Comparison of ENCODE assay signal across 19 cellular contexts in genomic region chr3:141528837-141529236, GRCh38. TPM values are rescaled to one million over a fixed set of nuclear protein-coding genes. Genes with fewer than 3 reads are reported as not detected.
DNase-seq lines count a peak whose midpoint lies in the region; ATAC-seq and TF ChIP-seq lines count a peak whose summit lies in the region.
"Had no signal": no experiment of that assay in that cellular context is flagged by ENCODE, and none has a peak within 500 bp of the region (broad histone marks: within the 10 kb centered on the region; RNA-seq: fewer than 3 reads in every experiment).

No MANE protein-coding gene starts in this region.

- no peaks in the 10 kb centered on the region for H3K9me3 ChIP-seq in IMR-90 (ENCODE audit: control insufficient read depth, insufficient read depth, low read length)
- no peaks in the 10 kb centered on the region for H3K9me3 ChIP-seq in smooth muscle cell (replicated peaks; ENCODE audit: low read depth)
- H3K9me3 ChIP-seq: heart right ventricle, testis had no signal

- H3K79me2 ChIP-seq in smooth muscle cell (ENCODE audit: low read depth), result peaks cover 9% of the 10 kb centered on the region

- TF ChIP-seq CTCF in IMR-90 (conservative IDR thresholded peaks at IDR 0.05; ENCODE audit: low read depth, low read length), result no peak
- no peak for TF ChIP-seq CTCF in smooth muscle cell (IDR thresholded peaks at IDR 0.05; ENCODE audit: borderline replicate concordance, insufficient read depth, poor library complexity, severe bottlenecking)

- no peak overlapping the region for H4K5ac ChIP-seq in IMR-90 (ENCODE audit: low read depth, low read length)

- H3K27me3 ChIP-seq in IMR-90 (ENCODE audit: control insufficient read depth, insufficient read depth, low read length), result no peaks in the 10 kb centered on the region
- no peaks in the 10 kb centered on the region for H3K27me3 ChIP-seq in smooth muscle cell (ENCODE audit: low read depth)
- H3K27me3 ChIP-seq: cardiac muscle cell, heart right ventricle, testis had no signal

- H3K4me3 ChIP-seq in IMR-90 (ENCODE audit: insufficient read depth, low read depth, low read length) (no peak overlapping the region), smooth muscle cell (no peak overlapping the region)
- H3K4me3 ChIP-seq: cardiac muscle cell, heart right ventricle, testis had no signal

- CTCF ChIA-PET in IMR-90 (lab: Yijun Ruan, JAX), result no interaction called here

- H3K4me1 ChIP-seq in IMR-90 (ENCODE audit: control insufficient read depth, insufficient read depth, low read length) (peaks cover 3% of the 10 kb centered on the region), smooth muscle cell (ENCODE audit: low read depth) (peaks cover 25% of the 10 kb centered on the region)
- H3K4me1 ChIP-seq: testis had no signal

- H3K36me3 ChIP-seq in IMR-90 (ENCODE audit: control insufficient read depth, insufficient read depth, low read length) (peaks cover 3% of the 10 kb centered on the region), smooth muscle cell (ENCODE audit: low read depth) (no peaks in the 10 kb centered on the region)
- H3K36me3 ChIP-seq: cardiac muscle cell had no signal

- DNase-seq in NOMO-1 treated with DMSO at 0.1 percent for 48 hours (lab: John Stamatoyannopoulos, UW; ENCODE audit: unreplicated experiment) (peak; percentile 18), NOMO-1 treated with dmso at 0.1 percent for 144 hours (lab: John Stamatoyannopoulos, UW; ENCODE audit: unreplicated experiment) (no peak), IMR-90 (no peak), smooth muscle cell (lab: John Stamatoyannopoulos, UW; ENCODE audit: unreplicated experiment) (no peak), NCI-H1048 (lab: John Stamatoyannopoulos, UW) (no peak), posterior vena cava (ENCODE audit: low spot score) (no peak)
- no peak for DNase-seq in central memory CD8-positive, alpha-beta T cell (ENCODE audit: low spot score in 2 of 2)
- DNase-seq: activated CD4-positive, alpha-beta T cell treated with anti-CD3 and anti-CD28 coated beads, Interleukin-2, amount 10 ng/mL, durations not matched to agents 24 days and 14 days; DND-41; heart right ventricle; kidney; NCI-H1417; NCI-H2171; NCI-H748 treated with DMSO at 0.1 percent for 48 hours; testis had no signal

- no peak overlapping the region for H4K8ac ChIP-seq in IMR-90 (ENCODE audit: low read depth in 2 of 2, low read length in 2 of 2)

- H3K4me1 Mint-ChIP-seq in central memory CD8-positive, alpha-beta T cell, result peaks cover 47% of the 10 kb centered on the region

- no peak overlapping the region for H3K4ac ChIP-seq in IMR-90 (ENCODE audit: low read depth, low read length)

- no peak overlapping the region for H3K56ac ChIP-seq in IMR-90 (ENCODE audit: extremely low read depth, insufficient read depth, low read length)

- H2BK120ac ChIP-seq in IMR-90 (ENCODE audit: low read depth, low read length), result no peak overlapping the region

- no peak overlapping the region for H2AFZ ChIP-seq in IMR-90 (replicated peaks; ENCODE audit: low read length, poor library complexity)
- no peak overlapping the region for H2AFZ ChIP-seq in smooth muscle cell (ENCODE audit: low read depth)

- H3K9me1 ChIP-seq in IMR-90 (ENCODE audit: insufficient read depth, low read length), result peaks cover 5% of the 10 kb centered on the region

- no peak overlapping the region for H3K4me2 ChIP-seq in IMR-90 (ENCODE audit: low read depth, low read length)
- peak overlapping the region; percentile 81 for H3K4me2 ChIP-seq in smooth muscle cell
- H3K4me2 ChIP-seq: KMS-11 had no signal

- H4K91ac ChIP-seq in IMR-90 (ENCODE audit: insufficient read depth, low read depth, low read length), result no peak overlapping the region

- H2BK5ac ChIP-seq in IMR-90 (ENCODE audit: low read depth, low read length, poor library complexity, severe bottlenecking), result peak overlapping the region; percentile 57

- no peak overlapping the region for H3K14ac ChIP-seq in IMR-90 (replicated peaks; ENCODE audit: low read depth, low read length)

- TF ChIP-seq POLR2A in IMR-90 (IDR thresholded peaks at IDR 0.05; ENCODE audit: low read depth, low read length), result no peak

- no peak overlapping the region for H2AK5ac ChIP-seq in IMR-90 (ENCODE audit: low read depth, low read length)

- H3F3A ChIP-seq in smooth muscle cell (ENCODE audit: low read depth), result peaks cover 7% of the 10 kb centered on the region

- intact Hi-C loops in IMR-90 (cut with micrococcal nuclease) (no loop called here), posterior vena cava (cut with DNase I) (no loop called here)

- no peak overlapping the region for H3K4me3 Mint-ChIP-seq in central memory CD8-positive, alpha-beta T cell
- H3K4me3 Mint-ChIP-seq: activated CD4-positive, alpha-beta T cell treated with anti-CD3 and anti-CD28 coated beads, Interleukin-2, amount 10 ng/mL, durations not matched to agents 24 days and 14 days had no signal

- no peak overlapping the region for H2BK20ac ChIP-seq in IMR-90 (ENCODE audit: low read depth, low read length)

- H3K27ac ChIP-seq in IMR-90 (ENCODE audit: insufficient read depth, low read length), result peak overlapping the region; percentile 37; the same call in 1 of the 2 replicates
- peak overlapping the region; percentile 94 for H3K27ac ChIP-seq in smooth muscle cell (ENCODE audit: low read depth)
- H3K27ac ChIP-seq: 22Rv1, cardiac muscle cell, KMS-11 had no signal

- TF ChIP-seq RAD21 in IMR-90 (IDR thresholded peaks at IDR 0.05; ENCODE audit: low read length), result no peak

- no peak overlapping the region for H2BK15ac ChIP-seq in IMR-90 (ENCODE audit: low read depth, low read length)

- POLR2A ChIA-PET in IMR-90 (lab: Charles Lee; ENCODE audit: unreplicated experiment), result no interaction called here

- peak overlapping the region; percentile 75 for H3K27ac Mint-ChIP-seq in central memory CD8-positive, alpha-beta T cell (ENCODE audit: low read depth)

- no peak overlapping the region for H2AK9ac ChIP-seq in IMR-90 (replicated peaks; ENCODE audit: low read depth, low read length, poor library complexity)

- no peaks in the 10 kb centered on the region for H3K27me3 Mint-ChIP-seq in central memory CD8-positive, alpha-beta T cell
- H3K27me3 Mint-ChIP-seq: activated CD4-positive, alpha-beta T cell treated with anti-CD3 and anti-CD28 coated beads, Interleukin-2, amount 10 ng/mL, durations not matched to agents 24 days and 14 days had no signal

- peak overlapping the region; percentile 32; the same call in 1 of the 2 replicates for H3K23ac ChIP-seq in IMR-90 (ENCODE audit: low read depth, low read length)

- H3K18ac ChIP-seq in IMR-90 (ENCODE audit: low read depth, low read length), result no peak overlapping the region

- H3K9me3 Mint-ChIP-seq in central memory CD8-positive, alpha-beta T cell, result no peaks in the 10 kb centered on the region
- H3K9me3 Mint-ChIP-seq: activated CD4-positive, alpha-beta T cell treated with anti-CD3 and anti-CD28 coated beads, Interleukin-2, amount 10 ng/mL, durations not matched to agents 24 days and 14 days had no signal

- ATAC-seq in IMR-90 (ENCODE audit: low read depth) (no peak), GM18861 (IDR thresholded peaks at IDR 0.05; ENCODE audit: unreplicated experiment) (no peak)
- ATAC-seq in central memory CD8-positive, alpha-beta T cell (replicated peaks; ENCODE audit: extremely low read depth, poor library complexity, severe bottlenecking), result no peak
- ATAC-seq: heart right ventricle had no signal

- no TSS peak for BruUV-seq in IMR-90 (replicated peaks; lab: Mats Ljungman, UMichigan)

- WGBS in IMR-90 (ENCODE audit: extremely low coverage in 2 of 2, insufficient read length in 1 of 2), 2 experiments, result no CpG with 5 or more reads among the region's 1 CpG
- WGBS in smooth muscle cell (ENCODE audit: low lambda C conversion rate), result 96% methylated on average over 1 of the region's 1 CpG

- in situ Hi-C loops in IMR-90 (cut with MboI; ENCODE audit: low sequenced_read_pairs), result no loop called here

- H3K79me1 ChIP-seq in IMR-90 (ENCODE audit: low read depth in 1 of 2, low read length in 2 of 2), result peaks cover 24 to 28% of the 10 kb centered on the region in 2 experiments

- peaks cover 17% of the 10 kb centered on the region for H3K36me3 Mint-ChIP-seq in central memory CD8-positive, alpha-beta T cell (ENCODE audit: insufficient read depth)

- H4K20me1 ChIP-seq in IMR-90 (ENCODE audit: insufficient read depth, low read length) (no peaks in the 10 kb centered on the region), smooth muscle cell (ENCODE audit: low read depth) (peaks cover 3% of the 10 kb centered on the region)

- dilution Hi-C loops in IMR-90 (cut with HindIII; ENCODE audit: low sequenced_read_pairs, unreplicated experiment), result no loop called here

- H3K9ac ChIP-seq in IMR-90 (ENCODE audit: low read depth, low read length) (no peak overlapping the region), smooth muscle cell (ENCODE audit: low read depth) (no peak overlapping the region)
- H3K9ac ChIP-seq: KMS-11 had no signal

TF ChIP-seq in IMR-90, 13 proteins besides CTCF, POLR2A, EP300 and RAD21 (continues in another document):
- no peak for TF ChIP-seq NFE2L2 (IDR thresholded peaks at IDR 0.05; ENCODE audit: low read depth, low read length)
- no peak for TF ChIP-seq SMC3 (IDR thresholded peaks at IDR 0.05; ENCODE audit: low read depth, low read length)
- TF ChIP-seq RCOR1 (IDR thresholded peaks at IDR 0.05; ENCODE audit: insufficient replicate concordance, low read length), result no peak
- no peak for TF ChIP-seq MAFK (IDR thresholded peaks at IDR 0.05; ENCODE audit: low read depth, low read length)
- TF ChIP-seq RFX5 (IDR thresholded peaks at IDR 0.05; ENCODE audit: low read depth, low read length), result no peak
- no peak for TF ChIP-seq USF2 (IDR thresholded peaks at IDR 0.05; ENCODE audit: low read depth, low read length)
- no peak for TF ChIP-seq CEBPB (IDR thresholded peaks at IDR 0.05; ENCODE audit: low read depth, low read length)
- no peak for TF ChIP-seq FOS (IDR thresholded peaks at IDR 0.05; ENCODE audit: low read depth, low read length)
- no peak for TF ChIP-seq BHLHE40 (IDR thresholded peaks at IDR 0.05; ENCODE audit: low read depth, low read length)
- TF ChIP-seq MXI1 (IDR thresholded peaks at IDR 0.05; ENCODE audit: borderline replicate concordance, low read depth, low read length), result no peak
- TF ChIP-seq CHD1 (IDR thresholded peaks at IDR 0.05; ENCODE audit: low read depth, low read length), result no peak

RNA-seq across cellular contexts. Expression of gene RASA2, which starts 42.0 kb away (rescaled TPM):
- 14.0 and 22.5 TPM in 2 replicates for total RNA-seq in IMR-90 (2012; rRNA removed)
- 4.4 and 6.1 TPM in 2 replicates for polyA plus RNA-seq in IMR-90 (2012; rRNA removed)
- polyA plus RNA-seq in IMR-90 (2012; cell fraction: cytosol; rRNA removed), result 0.53 and 0.65 TPM in 2 replicates
- 2.9 and 24.7 TPM in 2 replicates for polyA plus RNA-seq in IMR-90 (2012; cell fraction: nucleus; rRNA removed; ENCODE audit: low replicate concordance)
- 19.9 and 20.0 TPM in 2 replicates for total RNA-seq in smooth muscle cell
- polyA plus RNA-seq in smooth muscle cell, result 4.9 and 5.5 TPM in 2 replicates
- total RNA-seq in posterior vena cava, result 10 to 100 TPM; 17.1 to 21.4 TPM
